3 cellular contexts compared by ENCODE assay signal in the genomic region with DNA sequence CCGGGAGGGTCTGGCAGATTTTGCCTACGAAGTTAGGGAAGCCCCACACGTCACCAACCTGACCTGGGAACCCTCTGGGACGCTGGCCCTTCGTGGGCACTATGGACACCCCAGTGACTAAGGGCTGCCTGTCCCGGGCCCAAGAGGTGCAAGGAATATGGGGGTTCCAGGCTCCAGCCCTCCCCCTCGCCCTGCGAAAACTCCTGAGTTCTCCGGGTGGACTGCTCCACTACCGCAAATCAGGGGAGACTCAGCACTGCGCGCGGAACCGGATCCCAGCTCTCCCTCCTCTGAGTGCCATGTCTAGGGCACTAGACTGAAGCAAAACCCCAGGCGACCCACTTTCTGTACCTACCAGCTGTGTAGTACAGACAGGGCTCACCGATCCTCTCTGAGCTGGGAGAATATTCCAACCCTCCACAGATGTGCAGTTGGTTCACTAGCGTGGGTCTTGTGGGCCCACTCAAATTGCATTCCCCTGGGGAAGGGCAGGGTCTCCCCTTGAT.
TF ChIP-seq lines count a peak whose summit lies in the region.

A gene with protein sequence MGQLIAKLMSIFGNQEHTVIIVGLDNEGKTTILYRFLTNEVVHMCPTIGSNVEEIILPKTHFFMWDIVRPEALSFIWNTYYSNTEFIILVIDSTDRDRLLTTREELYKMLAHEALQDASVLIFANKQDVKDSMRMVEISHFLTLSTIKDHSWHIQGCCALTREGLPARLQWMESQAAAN (minus strand): TSS at position 318 of the 506 bp plus-strand sequence. CDS start 401 bp downstream, outside the sequence.

TF ChIP-seq in SK-N-SH, 30 proteins besides CTCF, POLR2A, EP300 and RAD21 (continued from another document):
- TF ChIP-seq YY1 (IDR thresholded peaks at IDR 0.05; ENCODE audit: low read depth) = no peak
- no peak for TF ChIP-seq TEAD4 (IDR thresholded peaks at IDR 0.05; ENCODE audit: borderline replicate concordance, insufficient read depth)
- TF ChIP-seq, protein P1, sequence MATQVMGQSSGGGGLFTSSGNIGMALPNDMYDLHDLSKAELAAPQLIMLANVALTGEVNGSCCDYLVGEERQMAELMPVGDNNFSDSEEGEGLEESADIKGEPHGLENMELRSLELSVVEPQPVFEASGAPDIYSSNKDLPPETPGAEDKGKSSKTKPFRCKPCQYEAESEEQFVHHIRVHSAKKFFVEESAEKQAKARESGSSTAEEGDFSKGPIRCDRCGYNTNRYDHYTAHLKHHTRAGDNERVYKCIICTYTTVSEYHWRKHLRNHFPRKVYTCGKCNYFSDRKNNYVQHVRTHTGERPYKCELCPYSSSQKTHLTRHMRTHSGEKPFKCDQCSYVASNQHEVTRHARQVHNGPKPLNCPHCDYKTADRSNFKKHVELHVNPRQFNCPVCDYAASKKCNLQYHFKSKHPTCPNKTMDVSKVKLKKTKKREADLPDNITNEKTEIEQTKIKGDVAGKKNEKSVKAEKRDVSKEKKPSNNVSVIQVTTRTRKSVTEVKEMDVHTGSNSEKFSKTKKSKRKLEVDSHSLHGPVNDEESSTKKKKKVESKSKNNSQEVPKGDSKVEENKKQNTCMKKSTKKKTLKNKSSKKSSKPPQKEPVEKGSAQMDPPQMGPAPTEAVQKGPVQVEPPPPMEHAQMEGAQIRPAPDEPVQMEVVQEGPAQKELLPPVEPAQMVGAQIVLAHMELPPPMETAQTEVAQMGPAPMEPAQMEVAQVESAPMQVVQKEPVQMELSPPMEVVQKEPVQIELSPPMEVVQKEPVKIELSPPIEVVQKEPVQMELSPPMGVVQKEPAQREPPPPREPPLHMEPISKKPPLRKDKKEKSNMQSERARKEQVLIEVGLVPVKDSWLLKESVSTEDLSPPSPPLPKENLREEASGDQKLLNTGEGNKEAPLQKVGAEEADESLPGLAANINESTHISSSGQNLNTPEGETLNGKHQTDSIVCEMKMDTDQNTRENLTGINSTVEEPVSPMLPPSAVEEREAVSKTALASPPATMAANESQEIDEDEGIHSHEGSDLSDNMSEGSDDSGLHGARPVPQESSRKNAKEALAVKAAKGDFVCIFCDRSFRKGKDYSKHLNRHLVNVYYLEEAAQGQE (IDR thresholded peaks at IDR 0.05; ENCODE audit: low read depth, low read length) = no peak
TF ChIP-seq in SK-N-SH: peak in this region for 0.

TF ChIP-seq in SK-N-SH treated with all-trans-retinoic acid at 6 μM for 48 hours, 23 proteins besides CTCF, POLR2A, EP300 and RAD21 (continued from another document):
- TF ChIP-seq ZNF8 (CRISPR knock-in tag; IDR thresholded peaks at IDR 0.05) (no peak), TCF4 (CRISPR knock-in tag; IDR thresholded peaks at IDR 0.05; ENCODE audit: borderline replicate concordance) (no peak), ISL1 (CRISPR knock-in tag; IDR thresholded peaks at IDR 0.05) (no peak), BACH2 (CRISPR knock-in tag; IDR thresholded peaks at IDR 0.05; ENCODE audit: borderline replicate concordance) (no peak), SNAI2 (CRISPR knock-in tag; IDR thresholded peaks at IDR 0.05) (no peak)
- TF ChIP-seq, protein P2, sequence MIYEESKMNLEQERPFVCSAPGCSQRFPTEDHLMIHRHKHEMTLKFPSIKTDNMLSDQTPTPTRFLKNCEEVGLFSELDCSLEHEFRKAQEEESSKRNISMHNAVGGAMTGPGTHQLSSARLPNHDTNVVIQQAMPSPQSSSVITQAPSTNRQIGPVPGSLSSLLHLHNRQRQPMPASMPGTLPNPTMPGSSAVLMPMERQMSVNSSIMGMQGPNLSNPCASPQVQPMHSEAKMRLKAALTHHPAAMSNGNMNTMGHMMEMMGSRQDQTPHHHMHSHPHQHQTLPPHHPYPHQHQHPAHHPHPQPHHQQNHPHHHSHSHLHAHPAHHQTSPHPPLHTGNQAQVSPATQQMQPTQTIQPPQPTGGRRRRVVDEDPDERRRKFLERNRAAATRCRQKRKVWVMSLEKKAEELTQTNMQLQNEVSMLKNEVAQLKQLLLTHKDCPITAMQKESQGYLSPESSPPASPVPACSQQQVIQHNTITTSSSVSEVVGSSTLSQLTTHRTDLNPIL (CRISPR knock-in tag; IDR thresholded peaks at IDR 0.05; ENCODE audit: low read depth) = no peak
- TF ChIP-seq, protein P3, sequence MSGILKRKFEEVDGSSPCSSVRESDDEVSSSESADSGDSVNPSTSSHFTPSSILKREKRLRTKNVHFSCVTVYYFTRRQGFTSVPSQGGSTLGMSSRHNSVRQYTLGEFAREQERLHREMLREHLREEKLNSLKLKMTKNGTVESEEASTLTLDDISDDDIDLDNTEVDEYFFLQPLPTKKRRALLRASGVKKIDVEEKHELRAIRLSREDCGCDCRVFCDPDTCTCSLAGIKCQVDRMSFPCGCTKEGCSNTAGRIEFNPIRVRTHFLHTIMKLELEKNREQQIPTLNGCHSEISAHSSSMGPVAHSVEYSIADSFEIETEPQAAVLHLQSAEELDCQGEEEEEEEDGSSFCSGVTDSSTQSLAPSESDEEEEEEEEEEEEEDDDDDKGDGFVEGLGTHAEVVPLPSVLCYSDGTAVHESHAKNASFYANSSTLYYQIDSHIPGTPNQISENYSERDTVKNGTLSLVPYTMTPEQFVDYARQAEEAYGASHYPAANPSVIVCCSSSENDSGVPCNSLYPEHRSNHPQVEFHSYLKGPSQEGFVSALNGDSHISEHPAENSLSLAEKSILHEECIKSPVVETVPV (CRISPR knock-in tag; IDR thresholded peaks at IDR 0.05) = no peak

TF ChIP-seq in liver, 16 proteins besides CTCF, POLR2A, EP300 and RAD21 (continued from another document):
- TF ChIP-seq, protein P4, sequence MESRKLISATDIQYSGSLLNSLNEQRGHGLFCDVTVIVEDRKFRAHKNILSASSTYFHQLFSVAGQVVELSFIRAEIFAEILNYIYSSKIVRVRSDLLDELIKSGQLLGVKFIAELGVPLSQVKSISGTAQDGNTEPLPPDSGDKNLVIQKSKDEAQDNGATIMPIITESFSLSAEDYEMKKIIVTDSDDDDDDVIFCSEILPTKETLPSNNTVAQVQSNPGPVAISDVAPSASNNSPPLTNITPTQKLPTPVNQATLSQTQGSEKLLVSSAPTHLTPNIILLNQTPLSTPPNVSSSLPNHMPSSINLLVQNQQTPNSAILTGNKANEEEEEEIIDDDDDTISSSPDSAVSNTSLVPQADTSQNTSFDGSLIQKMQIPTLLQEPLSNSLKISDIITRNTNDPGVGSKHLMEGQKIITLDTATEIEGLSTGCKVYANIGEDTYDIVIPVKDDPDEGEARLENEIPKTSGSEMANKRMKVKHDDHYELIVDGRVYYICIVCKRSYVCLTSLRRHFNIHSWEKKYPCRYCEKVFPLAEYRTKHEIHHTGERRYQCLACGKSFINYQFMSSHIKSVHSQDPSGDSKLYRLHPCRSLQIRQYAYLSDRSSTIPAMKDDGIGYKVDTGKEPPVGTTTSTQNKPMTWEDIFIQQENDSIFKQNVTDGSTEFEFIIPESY (IDR thresholded peaks at IDR 0.05) = no peak
- TF ChIP-seq, protein P1 (IDR thresholded peaks at IDR 0.05) = no peak
- no peak for TF ChIP-seq JUND (IDR thresholded peaks at IDR 0.05)
- TF ChIP-seq RXRA (IDR thresholded peaks at IDR 0.05) = no peak
- TF ChIP-seq SP1 (IDR thresholded peaks at IDR 0.05) = no peak
- no peak for TF ChIP-seq HNF4G (IDR thresholded peaks at IDR 0.05)
- no peak for TF ChIP-seq EGR1 (IDR thresholded peaks at IDR 0.05; ENCODE audit: low read depth in 2 of 2)
- TF ChIP-seq HNF4A (conservative IDR thresholded peaks at IDR 0.05) = no peak
- no peak for TF ChIP-seq NR2F2 (IDR thresholded peaks at IDR 0.05)
- no peak for TF ChIP-seq FOXA1 (IDR thresholded peaks at IDR 0.05)
- TF ChIP-seq FOXA2 (IDR thresholded peaks at IDR 0.05) = no peak
- TF ChIP-seq GABPA (IDR thresholded peaks at IDR 0.05 in 1 of 2, conservative IDR thresholded peaks at IDR 0.05 in 1 of 2) = no peak
- TF ChIP-seq, protein P5, sequence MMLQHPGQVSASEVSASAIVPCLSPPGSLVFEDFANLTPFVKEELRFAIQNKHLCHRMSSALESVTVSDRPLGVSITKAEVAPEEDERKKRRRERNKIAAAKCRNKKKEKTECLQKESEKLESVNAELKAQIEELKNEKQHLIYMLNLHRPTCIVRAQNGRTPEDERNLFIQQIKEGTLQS (IDR thresholded peaks at IDR 0.05) = no peak
- TF ChIP-seq TAF1 (conservative IDR thresholded peaks at IDR 0.05) = no peak
TF ChIP-seq in liver: peak in this region for 0.
